Comparison of ENCODE assay signal across 1 cellular context in the genomic region with DNA sequence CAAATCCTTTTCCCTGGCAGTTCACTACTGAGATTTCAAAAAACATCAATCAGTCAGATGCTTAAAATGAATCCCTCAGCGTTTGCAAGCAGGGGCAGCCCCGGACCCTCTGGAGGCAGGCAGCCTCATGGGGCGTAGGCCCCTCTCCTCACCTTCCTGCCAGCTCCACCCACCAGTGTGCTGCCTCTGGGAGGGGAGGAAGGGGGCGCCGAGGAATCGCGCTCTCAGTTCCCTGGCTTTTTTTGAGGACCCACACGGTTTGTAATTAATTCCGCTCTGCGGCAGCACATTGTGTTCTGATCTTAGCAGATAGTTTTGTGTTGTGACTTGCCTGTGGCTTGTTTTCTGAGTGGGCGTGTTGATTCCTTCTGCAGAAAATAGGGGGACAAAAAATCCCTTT.
TF ChIP-seq lines count a peak whose summit lies in the region.

No MANE protein-coding gene starts in this region.

TF ChIP-seq in WTC11, 78 proteins besides CTCF, POLR2A, EP300 and RAD21 (continued from another document):
- TF ChIP-seq, protein P1, sequence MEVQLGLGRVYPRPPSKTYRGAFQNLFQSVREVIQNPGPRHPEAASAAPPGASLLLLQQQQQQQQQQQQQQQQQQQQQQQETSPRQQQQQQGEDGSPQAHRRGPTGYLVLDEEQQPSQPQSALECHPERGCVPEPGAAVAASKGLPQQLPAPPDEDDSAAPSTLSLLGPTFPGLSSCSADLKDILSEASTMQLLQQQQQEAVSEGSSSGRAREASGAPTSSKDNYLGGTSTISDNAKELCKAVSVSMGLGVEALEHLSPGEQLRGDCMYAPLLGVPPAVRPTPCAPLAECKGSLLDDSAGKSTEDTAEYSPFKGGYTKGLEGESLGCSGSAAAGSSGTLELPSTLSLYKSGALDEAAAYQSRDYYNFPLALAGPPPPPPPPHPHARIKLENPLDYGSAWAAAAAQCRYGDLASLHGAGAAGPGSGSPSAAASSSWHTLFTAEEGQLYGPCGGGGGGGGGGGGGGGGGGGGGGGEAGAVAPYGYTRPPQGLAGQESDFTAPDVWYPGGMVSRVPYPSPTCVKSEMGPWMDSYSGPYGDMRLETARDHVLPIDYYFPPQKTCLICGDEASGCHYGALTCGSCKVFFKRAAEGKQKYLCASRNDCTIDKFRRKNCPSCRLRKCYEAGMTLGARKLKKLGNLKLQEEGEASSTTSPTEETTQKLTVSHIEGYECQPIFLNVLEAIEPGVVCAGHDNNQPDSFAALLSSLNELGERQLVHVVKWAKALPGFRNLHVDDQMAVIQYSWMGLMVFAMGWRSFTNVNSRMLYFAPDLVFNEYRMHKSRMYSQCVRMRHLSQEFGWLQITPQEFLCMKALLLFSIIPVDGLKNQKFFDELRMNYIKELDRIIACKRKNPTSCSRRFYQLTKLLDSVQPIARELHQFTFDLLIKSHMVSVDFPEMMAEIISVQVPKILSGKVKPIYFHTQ (CRISPR knock-in tag; IDR thresholded peaks at IDR 0.05) = no peak
- TF ChIP-seq ZNF671 (CRISPR knock-in tag; IDR thresholded peaks at IDR 0.05) = no peak
